In the genomic region with DNA sequence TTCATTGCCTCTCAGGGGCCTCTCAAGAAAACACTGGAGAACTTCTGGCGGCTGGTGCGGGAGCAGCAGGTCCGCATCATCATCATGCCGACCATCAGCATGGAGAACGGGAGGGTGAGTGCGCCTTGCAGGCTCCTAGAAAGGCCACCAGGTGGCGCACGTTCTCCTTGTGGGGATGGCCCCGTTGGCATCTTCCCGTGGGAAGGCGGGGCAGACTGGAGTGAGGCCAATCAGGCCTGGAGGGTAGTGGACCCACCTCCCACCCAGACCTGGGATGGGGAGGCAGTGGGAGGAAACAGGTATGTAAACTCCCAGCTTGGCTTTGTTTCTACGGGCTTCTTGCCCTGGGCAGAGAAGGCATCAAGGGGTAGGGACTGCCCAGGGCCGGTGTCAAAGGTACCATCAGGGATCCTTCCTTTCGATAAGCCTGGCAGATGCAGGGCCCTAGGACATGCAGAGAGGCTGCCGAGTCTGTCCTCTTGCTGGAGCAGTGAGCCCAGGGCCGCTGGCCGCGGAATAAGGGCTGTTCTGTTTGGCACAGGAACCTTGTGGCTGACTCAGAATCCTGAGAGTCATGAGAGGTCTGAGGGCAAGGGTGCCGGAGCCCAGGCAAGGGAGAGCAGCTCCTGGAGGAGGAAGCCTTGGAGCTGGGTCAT, we compare ENCODE assay signal across 9 cellular contexts. TPM values are rescaled to one million over a fixed set of nuclear protein-coding genes. Genes with fewer than 3 reads are reported as not detected.
A peak's percentile ranks its signal among the peaks of the same experiment; 100 is the strongest.
DNase-seq lines count a peak whose midpoint lies in the region; ATAC-seq, FAIRE-seq and TF ChIP-seq lines count a peak whose summit lies in the region.
"Had no signal": no experiment of that assay in that cellular context is flagged by ENCODE, and none has a peak within 500 bp of the region (broad histone marks: within the 10 kb centered on the region; RNA-seq: fewer than 3 reads in every experiment).

No MANE protein-coding gene starts in this region.

- DNase-seq in DMS 273 treated with DMSO at 0.1 percent for 48 hours (lab: John Stamatoyannopoulos, UW): peak; percentile 40
- DNase-seq in GM23338 (ENCODE audit: low spot score): peak; percentile 94
- peak; percentile 84 for DNase-seq in NAMALWA (ENCODE audit: low spot score)
- peak; percentile 63 for DNase-seq in SKM-1 treated with dmso at 0.1 percent for 144 hours (lab: John Stamatoyannopoulos, UW; ENCODE audit: unreplicated experiment)
- DNase-seq in cardiac muscle cell (ENCODE audit: low read depth in 1 of 2, low spot score in 1 of 2): peak; percentile 84 to 90
- peak; percentile 94 for DNase-seq in posterior vena cava (ENCODE audit: low spot score)
- DNase-seq in urothelium cell line (ENCODE audit: low spot score): peak; percentile 86

- intact Hi-C loops in posterior vena cava (cut with DNase I): loop anchor here in 1 of 2 donors (10.0 kb wide), 2 partner anchors 111 to 521 kb away; no protein-coding TSS in a partner anchor

- H2AFZ ChIP-seq in GM23338: peak overlapping the region; percentile 100

- no peaks in the 10 kb centered on the region; the same call in 2 of the 3 replicates for H3K36me3 Mint-ChIP-seq in GM23338 (ENCODE audit: low read depth)
- peaks cover 2% of the 10 kb centered on the region for H3K36me3 Mint-ChIP-seq in activated naive CD4-positive, alpha-beta T cell treated with anti-CD3 and anti-CD28 coated beads, Interleukin-2, amount 50 U/mL, for 24 hours

- H3K36me3 ChIP-seq in GM23338 (ENCODE audit: insufficient read depth) (no peaks in the 10 kb centered on the region), cardiac muscle cell (no peaks in the 10 kb centered on the region)

- H4K20me1 ChIP-seq in GM23338 (replicated peaks; ENCODE audit: insufficient read depth): no peaks in the 10 kb centered on the region

- H3K4me1 Mint-ChIP-seq in GM23338: peaks cover 9% of the 10 kb centered on the region
- H3K4me1 Mint-ChIP-seq in activated naive CD4-positive, alpha-beta T cell treated with anti-CD3 and anti-CD28 coated beads, Interleukin-2, amount 50 U/mL, for 24 hours: peaks cover 13% of the 10 kb centered on the region

- peak overlapping the region; percentile 76 for H3K4me2 ChIP-seq in GM23338

- FAIRE-seq in urothelium cell line (lab: Jason Lieb, UNC): no peak
- FAIRE-seq: colon had no signal

- H3K27ac ChIP-seq in GM23338 (ENCODE audit: low read depth): no peak overlapping the region
- no peak overlapping the region for H3K27ac ChIP-seq in cardiac muscle cell

- peak overlapping the region; percentile 46 for H3K4me3 ChIP-seq in GM23338
- H3K4me3 ChIP-seq in cardiac muscle cell: no peak overlapping the region

- H3K9me3 Mint-ChIP-seq in GM23338: peaks cover 2% of the 10 kb centered on the region; the same call in 1 of the 3 replicates
- H3K9me3 Mint-ChIP-seq in activated naive CD4-positive, alpha-beta T cell treated with anti-CD3 and anti-CD28 coated beads, Interleukin-2, amount 50 U/mL, for 24 hours: peaks cover 8% of the 10 kb centered on the region

- peak; percentile 89 for ATAC-seq in GM23338

- 0 out of 2 replicates have a peak, but pooled peaks cover 3% of the 10 kb centered on the region for H3K4me1 ChIP-seq in GM23338 (ENCODE audit: insufficient read depth)
- no peaks in the 10 kb centered on the region for H3K4me1 ChIP-seq in cardiac muscle cell (ENCODE audit: low read depth)

- no peaks in the 10 kb centered on the region; the same call in 1 of the 2 replicates for H3K9me2 ChIP-seq in GM23338 (ENCODE audit: insufficient read depth)

- H3K27ac Mint-ChIP-seq in GM23338: peak overlapping the region; percentile 10; the same call in 1 of the 2 replicates
- H3K27ac Mint-ChIP-seq in activated naive CD4-positive, alpha-beta T cell treated with anti-CD3 and anti-CD28 coated beads, Interleukin-2, amount 50 U/mL, for 24 hours: peak overlapping the region; percentile 32

- H3K27me3 ChIP-seq in GM23338 (ENCODE audit: insufficient read depth) (no peaks in the 10 kb centered on the region), cardiac muscle cell (no peaks in the 10 kb centered on the region)

- no peaks in the 10 kb centered on the region for H3K9me3 ChIP-seq in cardiac muscle cell (ENCODE audit: low read depth)

- peak overlapping the region; percentile 59 for H3K4me3 Mint-ChIP-seq in GM23338
- peak overlapping the region; percentile 38 for H3K4me3 Mint-ChIP-seq in activated naive CD4-positive, alpha-beta T cell treated with anti-CD3 and anti-CD28 coated beads, Interleukin-2, amount 50 U/mL, for 24 hours

- H3K79me2 ChIP-seq in GM23338 (replicated peaks; ENCODE audit: insufficient read depth): no peaks in the 10 kb centered on the region

- H3K27me3 Mint-ChIP-seq in GM23338 (ENCODE audit: insufficient read depth, low read depth, poor library complexity): peaks cover 5% of the 10 kb centered on the region
- H3K27me3 Mint-ChIP-seq in activated naive CD4-positive, alpha-beta T cell treated with anti-CD3 and anti-CD28 coated beads, Interleukin-2, amount 50 U/mL, for 24 hours: peaks cover 18% of the 10 kb centered on the region

- TF ChIP-seq CTCF in GM23338 (conservative IDR thresholded peaks at IDR 0.05; ENCODE audit: low read depth in 2 of 2) (peak; percentile 87 to 99), cardiac muscle cell (IDR thresholded peaks at IDR 0.05; ENCODE audit: low read depth, low read length) (peak; percentile 95)

- no peaks in the 10 kb centered on the region for H3F3A ChIP-seq in GM23338 (replicated peaks; ENCODE audit: low read depth)

TF ChIP-seq in GM23338, 12 proteins besides CTCF, POLR2A, EP300 and RAD21:
- TF ChIP-seq, protein P1, sequence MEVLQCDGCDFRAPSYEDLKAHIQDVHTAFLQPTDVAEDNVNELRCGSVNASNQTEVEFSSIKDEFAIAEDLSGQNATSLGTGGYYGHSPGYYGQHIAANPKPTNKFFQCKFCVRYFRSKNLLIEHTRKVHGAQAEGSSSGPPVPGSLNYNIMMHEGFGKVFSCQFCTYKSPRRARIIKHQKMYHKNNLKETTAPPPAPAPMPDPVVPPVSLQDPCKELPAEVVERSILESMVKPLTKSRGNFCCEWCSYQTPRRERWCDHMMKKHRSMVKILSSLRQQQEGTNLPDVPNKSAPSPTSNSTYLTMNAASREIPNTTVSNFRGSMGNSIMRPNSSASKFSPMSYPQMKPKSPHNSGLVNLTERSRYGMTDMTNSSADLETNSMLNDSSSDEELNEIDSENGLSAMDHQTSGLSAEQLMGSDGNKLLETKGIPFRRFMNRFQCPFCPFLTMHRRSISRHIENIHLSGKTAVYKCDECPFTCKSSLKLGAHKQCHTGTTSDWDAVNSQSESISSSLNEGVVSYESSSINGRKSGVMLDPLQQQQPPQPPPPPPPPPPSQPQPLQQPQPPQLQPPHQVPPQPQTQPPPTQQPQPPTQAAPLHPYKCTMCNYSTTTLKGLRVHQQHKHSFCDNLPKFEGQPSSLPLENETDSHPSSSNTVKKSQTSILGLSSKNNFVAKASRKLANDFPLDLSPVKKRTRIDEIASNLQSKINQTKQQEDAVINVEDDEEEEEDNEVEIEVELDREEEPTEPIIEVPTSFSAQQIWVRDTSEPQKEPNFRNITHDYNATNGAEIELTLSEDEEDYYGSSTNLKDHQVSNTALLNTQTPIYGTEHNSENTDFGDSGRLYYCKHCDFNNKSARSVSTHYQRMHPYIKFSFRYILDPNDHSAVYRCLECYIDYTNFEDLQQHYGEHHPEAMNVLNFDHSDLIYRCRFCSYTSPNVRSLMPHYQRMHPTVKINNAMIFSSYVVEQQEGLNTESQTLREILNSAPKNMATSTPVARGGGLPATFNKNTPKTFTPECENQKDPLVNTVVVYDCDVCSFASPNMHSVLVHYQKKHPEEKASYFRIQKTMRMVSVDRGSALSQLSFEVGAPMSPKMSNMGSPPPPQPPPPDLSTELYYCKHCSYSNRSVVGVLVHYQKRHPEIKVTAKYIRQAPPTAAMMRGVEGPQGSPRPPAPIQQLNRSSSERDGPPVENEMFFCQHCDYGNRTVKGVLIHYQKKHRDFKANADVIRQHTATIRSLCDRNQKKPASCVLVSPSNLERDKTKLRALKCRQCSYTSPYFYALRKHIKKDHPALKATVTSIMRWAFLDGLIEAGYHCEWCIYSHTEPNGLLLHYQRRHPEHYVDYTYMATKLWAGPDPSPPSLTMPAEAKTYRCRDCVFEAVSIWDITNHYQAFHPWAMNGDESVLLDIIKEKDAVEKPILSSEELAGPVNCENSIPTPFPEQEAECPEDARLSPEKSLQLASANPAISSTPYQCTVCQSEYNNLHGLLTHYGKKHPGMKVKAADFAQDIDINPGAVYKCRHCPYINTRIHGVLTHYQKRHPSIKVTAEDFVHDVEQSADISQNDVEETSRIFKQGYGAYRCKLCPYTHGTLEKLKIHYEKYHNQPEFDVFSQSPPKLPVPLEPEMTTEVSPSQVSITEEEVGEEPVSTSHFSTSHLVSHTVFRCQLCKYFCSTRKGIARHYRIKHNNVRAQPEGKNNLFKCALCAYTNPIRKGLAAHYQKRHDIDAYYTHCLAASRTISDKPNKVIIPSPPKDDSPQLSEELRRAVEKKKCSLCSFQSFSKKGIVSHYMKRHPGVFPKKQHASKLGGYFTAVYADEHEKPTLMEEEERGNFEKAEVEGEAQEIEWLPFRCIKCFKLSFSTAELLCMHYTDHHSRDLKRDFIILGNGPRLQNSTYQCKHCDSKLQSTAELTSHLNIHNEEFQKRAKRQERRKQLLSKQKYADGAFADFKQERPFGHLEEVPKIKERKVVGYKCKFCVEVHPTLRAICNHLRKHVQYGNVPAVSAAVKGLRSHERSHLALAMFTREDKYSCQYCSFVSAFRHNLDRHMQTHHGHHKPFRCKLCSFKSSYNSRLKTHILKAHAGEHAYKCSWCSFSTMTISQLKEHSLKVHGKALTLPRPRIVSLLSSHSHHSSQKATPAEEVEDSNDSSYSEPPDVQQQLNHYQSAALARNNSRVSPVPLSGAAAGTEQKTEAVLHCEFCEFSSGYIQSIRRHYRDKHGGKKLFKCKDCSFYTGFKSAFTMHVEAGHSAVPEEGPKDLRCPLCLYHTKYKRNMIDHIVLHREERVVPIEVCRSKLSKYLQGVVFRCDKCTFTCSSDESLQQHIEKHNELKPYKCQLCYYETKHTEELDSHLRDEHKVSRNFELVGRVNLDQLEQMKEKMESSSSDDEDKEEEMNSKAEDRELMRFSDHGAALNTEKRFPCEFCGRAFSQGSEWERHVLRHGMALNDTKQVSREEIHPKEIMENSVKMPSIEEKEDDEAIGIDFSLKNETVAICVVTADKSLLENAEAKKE (CRISPR knock-in tag; IDR thresholded peaks at IDR 0.05): peak; percentile 53; the same call in 1 of the 2 replicates
- TF ChIP-seq CREB1 (CRISPR knock-in tag; IDR thresholded peaks at IDR 0.05; ENCODE audit: low read depth): 0 out of 2 replicates have a peak, but pooled peaks have one; percentile 50
- no peak for TF ChIP-seq EZH2 (IDR thresholded peaks at IDR 0.05; ENCODE audit: low read depth, unreplicated experiment)
- peak; percentile 59 for TF ChIP-seq POLR2AphosphoS5 (IDR thresholded peaks at IDR 0.05; ENCODE audit: low read depth)

RNA-seq across cellular contexts. Expression of a gene that starts 18.9 kb away (rescaled TPM):
- total RNA-seq in GM23338 (2014; rRNA removed; shearing (Covaris generic)): 91.0 and 100 TPM in 2 replicates
- polyA plus RNA-seq in GM23338 (2016; fragmentation: Nextera tagmentation; extraction: Ambion mirVana) (42.6 and 54.8 TPM in 2 replicates), cardiac muscle cell (46.0 and 48.1 TPM in 2 replicates)
- total RNA-seq in cardiac muscle cell (42.6 and 48.1 TPM in 2 replicates), posterior vena cava (10 to 100 TPM; 39.3 to 43.1 TPM)

Comparison
In these comparisons a context has a peak if more than half of its experiments do, and no peak if none do; other contexts are left out.
1. DNase-seq: peak in every context shown above with its lines; median percentile 94 in GM23338; 94 in posterior vena cava; 87 in cardiac muscle cell; 86 in urothelium cell line; 84 in NAMALWA; 63 in SKM-1 treated with dmso at 0.1 percent for 144 hours; 40 in DMS 273 treated with DMSO at 0.1 percent for 48 hours.